Comparison of ENCODE assay signal across 26 cellular contexts in genomic region chr5:114504560-114504959, GRCh38.
"Had no signal": no experiment of that assay in that cellular context is flagged by ENCODE, and none has a peak within 500 bp of the region (broad histone marks: within the 10 kb centered on the region; RNA-seq: fewer than 3 reads in every experiment).

No MANE protein-coding gene starts in this region.

- DNase-seq: hippocampal formation; kidney glomerular epithelial cell; left colon; lower lobe of right lung; mammary epithelial cell; mesendoderm; naive B cell; natural killer cell; nephron progenitor cell; ovary; stimulated activated CD4-positive, alpha-beta T cell treated with anti-CD3 and anti-CD28 coated beads, Interleukin-12 subunit alpha, Interleukin-12 subunit beta, amount 100 ng/mL, for 4 hours; stimulated activated CD4-positive, alpha-beta T cell treated with anti-CD3 and anti-CD28 coated beads, Interleukin-15, amount 100 ng/mL, for 24 hours; stimulated activated CD4-positive, alpha-beta T cell treated with anti-CD3 and anti-CD28 coated beads, Interleukin-2, amount 100 ng/mL, for 24 hours; stimulated activated CD4-positive, alpha-beta T cell treated with anti-CD3 and anti-CD28 coated beads, Interleukin-4, amount 100 ng/mL, for 1 hour; stimulated activated naive B cell treated with anti-CD40 and anti-IgM and Interleukin-4, amounts not matched to agents 10 μg/mL and 1 μg/mL and 100 μg/mL, for 72 hours; stimulated activated naive CD8-positive, alpha-beta T cell treated with anti-CD3 and anti-CD28 coated beads, Interleukin-15, Interleukin-2, amounts not matched to agents 100 U/mL and 50 U/mL, for 24 hours; stomach; tibial artery; trophoblast cell; upper lobe of right lung had no signal

- H3K27me3 ChIP-seq: left lung, ovary, stomach, tibial artery, upper lobe of right lung had no signal

- H3K4me1 ChIP-seq: left lung, lower lobe of right lung, stomach, tibial artery, upper lobe of right lung had no signal

- H3K4me3 ChIP-seq: left lung, lower lobe of right lung, ovary, skin epidermis, stomach, thoracic aorta, tibial artery, upper lobe of right lung had no signal

- H3K27ac Mint-ChIP-seq: mesothelial cell of epicardium; naive B cell; natural killer cell; nephron progenitor cell; progenitor cell of endocrine pancreas; stimulated activated naive B cell treated with anti-CD40 and anti-IgM and Interleukin-4, amounts not matched to agents 10 μg/mL and 1 μg/mL and 100 μg/mL, for 72 hours had no signal

- H3K36me3 Mint-ChIP-seq: mesothelial cell of epicardium; naive B cell; natural killer cell; stimulated activated naive B cell treated with anti-CD40 and anti-IgM and Interleukin-4, amounts not matched to agents 10 μg/mL and 1 μg/mL and 100 μg/mL, for 72 hours had no signal

- H3K4me3 Mint-ChIP-seq: mesothelial cell of epicardium; naive B cell; natural killer cell; nephron progenitor cell; stimulated activated naive B cell treated with anti-CD40 and anti-IgM and Interleukin-4, amounts not matched to agents 10 μg/mL and 1 μg/mL and 100 μg/mL, for 72 hours had no signal

- H3K27ac ChIP-seq: left lung, lower lobe of right lung, ovary, skin epidermis, stomach, thoracic aorta, tibial artery, upper lobe of right lung had no signal

- H3K27me3 Mint-ChIP-seq: progenitor cell of endocrine pancreas; stimulated activated naive B cell treated with anti-CD40 and anti-IgM and Interleukin-4, amounts not matched to agents 10 μg/mL and 1 μg/mL and 100 μg/mL, for 72 hours had no signal

- H3K4me1 Mint-ChIP-seq: mesothelial cell of epicardium; naive B cell; natural killer cell; nephron progenitor cell; stimulated activated naive B cell treated with anti-CD40 and anti-IgM and Interleukin-4, amounts not matched to agents 10 μg/mL and 1 μg/mL and 100 μg/mL, for 72 hours had no signal

- H3K9me3 ChIP-seq: left lung, lower lobe of right lung, ovary, stomach, thoracic aorta, tibial artery, upper lobe of right lung had no signal

- H3K36me3 ChIP-seq: left lung, lower lobe of right lung, ovary, stomach, thoracic aorta, tibial artery, upper lobe of right lung had no signal

- H3K9me3 Mint-ChIP-seq: mesothelial cell of epicardium; nephron progenitor cell; stimulated activated naive B cell treated with anti-CD40 and anti-IgM and Interleukin-4, amounts not matched to agents 10 μg/mL and 1 μg/mL and 100 μg/mL, for 72 hours had no signal

- ATAC-seq: left colon; left lung; lower lobe of right lung; natural killer cell; sciatic nerve; stimulated activated naive B cell treated with anti-CD40 and anti-IgM and Interleukin-4, amounts not matched to agents 10 μg/mL and 1 μg/mL and 100 μg/mL, for 72 hours; stimulated activated naive CD8-positive, alpha-beta T cell treated with anti-CD3 and anti-CD28 coated beads, Interleukin-15, Interleukin-2, amounts not matched to agents 100 U/mL and 50 U/mL, for 24 hours; upper lobe of right lung had no signal
